Comparison of ENCODE assay signal across 11 cellular contexts in the genomic region with DNA sequence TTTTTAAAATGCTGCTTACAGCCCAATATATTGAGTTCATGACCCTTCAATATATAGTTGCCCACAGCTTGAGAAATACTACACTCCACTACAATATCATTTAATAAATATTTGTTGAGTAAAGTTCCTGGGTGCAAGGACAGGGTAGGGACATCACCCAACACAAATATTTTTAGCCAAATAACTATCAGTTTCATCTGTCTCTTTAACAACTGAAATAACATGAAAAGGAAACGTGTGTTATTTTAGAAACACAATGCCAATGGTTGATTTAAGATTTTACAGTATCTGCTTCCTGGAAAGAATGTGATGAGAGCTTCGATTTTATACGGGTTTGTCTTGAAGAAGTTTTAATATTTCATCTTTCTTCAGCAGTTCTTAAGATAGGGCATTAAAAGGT.
DNase-seq lines count a peak whose midpoint lies in the region; ATAC-seq and TF ChIP-seq lines count a peak whose summit lies in the region.
"Had no signal": no experiment of that assay in that cellular context is flagged by ENCODE, and none has a peak within 500 bp of the region (broad histone marks: within the 10 kb centered on the region; RNA-seq: fewer than 3 reads in every experiment).

No MANE protein-coding gene starts in this region.

- H3K4me1 Mint-ChIP-seq in activated CD4-positive, alpha-beta T cell treated with anti-CD3 and anti-CD28 coated beads for 36 hours = peaks cover 13% of the 10 kb centered on the region
- H3K4me1 Mint-ChIP-seq in activated naive CD8-positive, alpha-beta T cell treated with anti-CD3 and anti-CD28 coated beads, Interleukin-2, amount 50 U/mL, for 24 hours = peaks cover 12% of the 10 kb centered on the region

- no peaks in the 10 kb centered on the region for H3K9me3 ChIP-seq in stomach
- H3K9me3 ChIP-seq: SJSA1 had no signal

- no peak for ATAC-seq in activated CD4-positive, alpha-beta T cell treated with anti-CD3 and anti-CD28 coated beads for 36 hours
- peak; percentile 51 for ATAC-seq in HG03064 (IDR thresholded peaks at IDR 0.05; ENCODE audit: low read depth, unreplicated experiment)
- no peak for ATAC-seq in activated naive CD8-positive, alpha-beta T cell treated with anti-CD3 and anti-CD28 coated beads, Interleukin-2, amount 50 U/mL, for 24 hours

- WGBS in stomach, 5 donors = 4 to 16% (median 7%) methylated on average over 3 of the region's 3 CpGs

- H3K4me1 ChIP-seq in stomach = peaks cover 0 to 18% (median 0%) of the 10 kb centered on the region in 4 donors
- H3K4me1 ChIP-seq: SJSA1 had no signal

- H3K27me3 Mint-ChIP-seq in activated CD4-positive, alpha-beta T cell treated with anti-CD3 and anti-CD28 coated beads for 36 hours = no peaks in the 10 kb centered on the region
- no peaks in the 10 kb centered on the region for H3K27me3 Mint-ChIP-seq in activated naive CD8-positive, alpha-beta T cell treated with anti-CD3 and anti-CD28 coated beads, Interleukin-2, amount 50 U/mL, for 24 hours

- POLR2A ChIA-PET in activated CD4-positive, alpha-beta T cell treated with anti-CD3 and anti-CD28 coated beads for 36 hours (lab: Charles Lee) = interaction anchor here (0.7 kb wide), 1 partner anchor 28 kb away, joined by 3 read pairs; no protein-coding TSS in a partner anchor

- no peak for TF ChIP-seq EP300 in stomach (IDR thresholded peaks at IDR 0.05)

- CTCF ChIA-PET in activated CD4-positive, alpha-beta T cell treated with anti-CD3 and anti-CD28 coated beads for 36 hours (lab: Charles Lee) = interaction anchor here (0.8 to 1.6 kb wide), 3 partner anchors 11 to 57 kb away, joined by 3 to 6 read pairs (median 4); no protein-coding TSS in a partner anchor

- no peaks in the 10 kb centered on the region for H3K27me3 ChIP-seq in stomach
- H3K27me3 ChIP-seq: SJSA1 had no signal

- H3K27ac ChIP-seq in stomach = peak overlapping the region in 4 of 5 donors; percentile 48 to 83 (median 65)
- H3K27ac ChIP-seq: SJSA1 had no signal

- TF ChIP-seq POLR2A in stomach (IDR thresholded peaks at IDR 0.05) = no peak

- TF ChIP-seq CTCF in stomach (IDR thresholded peaks at IDR 0.05) = no peak

- H3K36me3 Mint-ChIP-seq in activated CD4-positive, alpha-beta T cell treated with anti-CD3 and anti-CD28 coated beads for 36 hours (ENCODE audit: low read depth) = no peaks in the 10 kb centered on the region
- H3K36me3 Mint-ChIP-seq in activated naive CD8-positive, alpha-beta T cell treated with anti-CD3 and anti-CD28 coated beads, Interleukin-2, amount 50 U/mL, for 24 hours (ENCODE audit: low read depth) = no peaks in the 10 kb centered on the region

- no peaks in the 10 kb centered on the region for H3K36me3 ChIP-seq in stomach
- H3K36me3 ChIP-seq: SJSA1 had no signal

- H3K4me3 ChIP-seq in stomach = no peak overlapping the region
- H3K4me3 ChIP-seq: SJSA1 had no signal

- H3K9me3 Mint-ChIP-seq in activated CD4-positive, alpha-beta T cell treated with anti-CD3 and anti-CD28 coated beads for 36 hours (ENCODE audit: low read depth) = no peaks in the 10 kb centered on the region
- H3K9me3 Mint-ChIP-seq in activated naive CD8-positive, alpha-beta T cell treated with anti-CD3 and anti-CD28 coated beads, Interleukin-2, amount 50 U/mL, for 24 hours = no peaks in the 10 kb centered on the region
- H3K9me3 Mint-ChIP-seq: neural crest cell had no signal

- H3K27ac Mint-ChIP-seq in activated CD4-positive, alpha-beta T cell treated with anti-CD3 and anti-CD28 coated beads for 36 hours = peak overlapping the region; percentile 87
- H3K27ac Mint-ChIP-seq in activated naive CD8-positive, alpha-beta T cell treated with anti-CD3 and anti-CD28 coated beads, Interleukin-2, amount 50 U/mL, for 24 hours = peak overlapping the region; percentile 82

- intact Hi-C loops in activated CD4-positive, alpha-beta T cell treated with anti-CD3 and anti-CD28 coated beads for 36 hours (cut with DNase I, micrococcal nuclease) = loop anchor here (1.0 to 2.0 kb wide), 3 partner anchors 67 to 783 kb away; partner anchors contain the start of genes CDV3 (in 2 of the 2), NPHP3 (in 1 of the 2) and SRPRB (in 1 of the 2)
- intact Hi-C loops in stomach (cut with DNase I; ENCODE audit: low total_unique reads) = no loop called here

- no peak for DNase-seq in activated CD4-positive, alpha-beta T cell treated with anti-CD3 and anti-CD28 coated beads for 36 hours
- no peak for DNase-seq in activated CD4-positive, alpha-beta T cell treated with anti-CD3 and anti-CD28 coated beads for 4 hours
- no peak for DNase-seq in activated naive CD8-positive, alpha-beta T cell treated with anti-CD3 and anti-CD28 coated beads, Interleukin-2, amount 50 U/mL, for 24 hours
- DNase-seq in stomach (no peak), GDM1 (lab: John Stamatoyannopoulos, UW) (no peak), activated gamma-delta T cell (lab: John Stamatoyannopoulos, UW) (no peak)
- no peak for DNase-seq in stimulated activated naive CD4-positive, alpha-beta T cell (lab: John Stamatoyannopoulos, UW)
- DNase-seq: dorsolateral prefrontal cortex had no signal

- H3K4me3 Mint-ChIP-seq in activated CD4-positive, alpha-beta T cell treated with anti-CD3 and anti-CD28 coated beads for 36 hours = peak overlapping the region; percentile 48
- H3K4me3 Mint-ChIP-seq in activated naive CD8-positive, alpha-beta T cell treated with anti-CD3 and anti-CD28 coated beads, Interleukin-2, amount 50 U/mL, for 24 hours = peak overlapping the region; percentile 58
- H3K4me3 Mint-ChIP-seq: neural crest cell had no signal
